22 cellular contexts compared by ENCODE assay signal in genomic region chr6:99810295-99810694, GRCh38.
"Had no signal": no experiment of that assay in that cellular context is flagged by ENCODE, and none has a peak within 500 bp of the region (broad histone marks: within the 10 kb centered on the region; RNA-seq: fewer than 3 reads in every experiment).

No MANE protein-coding gene starts in this region.

- H3K4me3 ChIP-seq: MG63, SJSA1, SK-N-MC had no signal

- DNase-seq: KBM-7, MG63, NCI-H1092, NCI-H1105 treated with DMSO at 0.1 percent for 48 hours, NCI-H1417 treated with DMSO at 0.1 percent for 48 hours, NCI-H187, NCI-H2029, NCI-H2081 treated with DMSO at 0.1 percent for 48 hours, NCI-H2171, NCI-H226, NCI-H446, NCI-H510A, NCI-H524 treated with DMSO at 0.1 percent for 48 hours, NCI-H69, NCI-H774, Right ventricle myocardium superior, RPMI8226, SIG-M5 had no signal

- H3K4me1 ChIP-seq: SJSA1 had no signal

- H3K9me3 ChIP-seq: MG63, SJSA1 had no signal

- H3K36me3 ChIP-seq: MG63, SJSA1 had no signal

- H3K27ac ChIP-seq: SJSA1, SK-N-MC had no signal

- H3K4me3 Mint-ChIP-seq: IgD-negative memory B cell had no signal

- FAIRE-seq: RCC 7860 had no signal

- H3K36me3 Mint-ChIP-seq: IgD-negative memory B cell had no signal

- H3K27ac Mint-ChIP-seq: IgD-negative memory B cell had no signal

- H3K9me3 Mint-ChIP-seq: IgD-negative memory B cell had no signal
